15 cellular contexts compared by ENCODE assay signal in the genomic region with DNA sequence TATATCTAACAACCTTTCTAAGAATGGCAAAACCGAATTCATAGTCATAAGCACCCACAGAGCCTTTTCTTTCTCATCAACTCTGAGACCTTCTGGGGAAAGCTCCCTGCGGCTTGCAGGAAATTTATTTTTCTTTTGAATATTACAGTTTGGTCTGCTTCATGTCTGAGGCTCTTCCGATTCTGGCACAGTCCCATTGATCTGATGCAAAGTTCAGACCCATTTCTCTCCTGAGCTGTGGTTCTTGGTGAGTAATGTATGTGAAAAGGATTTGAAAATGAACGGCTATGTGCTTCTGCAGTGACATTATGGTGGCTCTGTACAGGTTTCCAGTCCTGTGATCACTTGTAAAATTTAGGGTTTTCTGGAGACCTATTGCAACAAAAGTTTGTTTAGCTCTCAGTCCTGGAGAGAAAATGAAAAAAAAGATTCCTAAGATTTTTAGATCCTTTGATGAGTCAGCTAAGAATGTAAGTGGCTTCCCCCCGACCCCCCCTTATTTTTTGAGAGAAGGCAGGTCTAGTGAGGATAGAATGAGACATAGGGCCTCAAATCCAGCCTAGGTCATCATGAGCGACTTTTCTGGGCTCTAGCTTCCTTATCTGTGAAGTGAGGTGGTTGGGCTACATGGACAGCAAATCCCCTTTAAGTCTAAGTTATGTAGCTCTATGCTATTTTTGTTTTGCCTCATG. TPM values are rescaled to one million over a fixed set of nuclear protein-coding genes. Genes with fewer than 3 reads are reported as not detected.
A peak's percentile ranks its signal among the peaks of the same experiment; 100 is the strongest.
DNase-seq lines count a peak whose midpoint lies in the region; ATAC-seq and TF ChIP-seq lines count a peak whose summit lies in the region.
"Had no signal": no experiment of that assay in that cellular context is flagged by ENCODE, and none has a peak within 500 bp of the region (broad histone marks: within the 10 kb centered on the region; RNA-seq: fewer than 3 reads in every experiment).

No MANE protein-coding gene starts in this region.

- H3K9me3 ChIP-seq in RWPE2 (ENCODE audit: severe bottlenecking) (no peaks in the 10 kb centered on the region), esophagus (ENCODE audit: control insufficient read depth in 2 of 2, insufficient read depth in 1 of 2, low read depth in 1 of 2, low read length in 1 of 2) (no peaks in the 10 kb centered on the region), ascending aorta (no peaks in the 10 kb centered on the region)
- H3K9me3 ChIP-seq: Caco-2, neutrophil had no signal

- no peak overlapping the region for H3K4me3 Mint-ChIP-seq in activated T-helper 1 cell treated with anti-CD3 and anti-CD28 coated beads, Interleukin-12 subunit alpha, Interleukin-12 subunit beta, Interleukin-2, Interleukin-4 antibody, amounts not matched to agents 30 ng/mL and 10 ng/mL and 1 ng/mL, durations not matched to agents 14 hours and 24 hours and 36 hours
- H3K4me3 Mint-ChIP-seq: activated naive CD4-positive, alpha-beta T cell treated with anti-CD3 and anti-CD28 coated beads, Interleukin-2, amount 50 U/mL, for 24 hours had no signal

- no peaks in the 10 kb centered on the region for H3K27me3 ChIP-seq in RWPE2 (ENCODE audit: insufficient read depth, poor library complexity, severe bottlenecking)
- no peaks in the 10 kb centered on the region for H3K27me3 ChIP-seq in esophagus (ENCODE audit: control insufficient read depth in 1 of 2, insufficient read depth in 2 of 2, low read length in 2 of 2)
- H3K27me3 ChIP-seq in ascending aorta: no peaks in the 10 kb centered on the region

- H3K4me1 ChIP-seq in RWPE2 (ENCODE audit: insufficient read depth, poor library complexity, severe bottlenecking) (peaks cover 26% of the 10 kb centered on the region), esophagus (ENCODE audit: control insufficient read depth in 2 of 2, insufficient read depth in 2 of 2, low read length in 1 of 2) (peaks cover 0 to 8% of the 10 kb centered on the region in 2 donors), ascending aorta (peaks cover 0 to 6% of the 10 kb centered on the region in 2 donors)

- peaks cover 52% of the 10 kb centered on the region for H3K4me1 Mint-ChIP-seq in activated T-helper 1 cell treated with anti-CD3 and anti-CD28 coated beads, Interleukin-12 subunit alpha, Interleukin-12 subunit beta, Interleukin-2, Interleukin-4 antibody, amounts not matched to agents 30 ng/mL and 10 ng/mL and 1 ng/mL, durations not matched to agents 14 hours and 24 hours and 36 hours (ENCODE audit: low read depth)

- H3K27me3 Mint-ChIP-seq in activated T-helper 1 cell treated with anti-CD3 and anti-CD28 coated beads, Interleukin-12 subunit alpha, Interleukin-12 subunit beta, Interleukin-2, Interleukin-4 antibody, amounts not matched to agents 30 ng/mL and 10 ng/mL and 1 ng/mL, durations not matched to agents 14 hours and 24 hours and 36 hours (ENCODE audit: insufficient read depth): no peaks in the 10 kb centered on the region
- H3K27me3 Mint-ChIP-seq: activated naive CD4-positive, alpha-beta T cell treated with anti-CD3 and anti-CD28 coated beads, Interleukin-2, amount 50 U/mL, for 24 hours had no signal

- H3K4me3 ChIP-seq in RWPE2 (ENCODE audit: severe bottlenecking) (no peak overlapping the region), esophagus (ENCODE audit: low read depth in 1 of 2, low read length in 2 of 2) (no peak overlapping the region), ascending aorta (no peak overlapping the region)
- H3K4me3 ChIP-seq: GM12878 had no signal

- TF ChIP-seq CTCF in RWPE2 (IDR thresholded peaks at IDR 0.05; ENCODE audit: poor library complexity, severe bottlenecking) (no peak), ascending aorta (IDR thresholded peaks at IDR 0.05) (no peak)

- peak overlapping the region; percentile 34 for H3K27ac ChIP-seq in RWPE2 (ENCODE audit: poor library complexity, severe bottlenecking)
- peak overlapping the region; percentile 5 to 51 for H3K27ac ChIP-seq in esophagus (ENCODE audit: low read depth in 2 of 2, low read length in 1 of 2)
- H3K27ac ChIP-seq in ascending aorta: no peak overlapping the region
- H3K27ac ChIP-seq: neutrophil had no signal

- H3K9me3 Mint-ChIP-seq in activated T-helper 1 cell treated with anti-CD3 and anti-CD28 coated beads, Interleukin-12 subunit alpha, Interleukin-12 subunit beta, Interleukin-2, Interleukin-4 antibody, amounts not matched to agents 30 ng/mL and 10 ng/mL and 1 ng/mL, durations not matched to agents 14 hours and 24 hours and 36 hours: no peaks in the 10 kb centered on the region
- H3K9me3 Mint-ChIP-seq: activated naive CD4-positive, alpha-beta T cell treated with anti-CD3 and anti-CD28 coated beads, Interleukin-2, amount 50 U/mL, for 24 hours had no signal

- H3K36me3 Mint-ChIP-seq in activated T-helper 1 cell treated with anti-CD3 and anti-CD28 coated beads, Interleukin-12 subunit alpha, Interleukin-12 subunit beta, Interleukin-2, Interleukin-4 antibody, amounts not matched to agents 30 ng/mL and 10 ng/mL and 1 ng/mL, durations not matched to agents 14 hours and 24 hours and 36 hours (ENCODE audit: low read depth): peaks cover 4% of the 10 kb centered on the region

- intact Hi-C loops in activated T-helper 1 cell treated with anti-CD3 and anti-CD28 coated beads, Interleukin-12 subunit alpha, Interleukin-12 subunit beta, Interleukin-2, Interleukin-4 antibody, amounts not matched to agents 30 ng/mL and 10 ng/mL and 1 ng/mL, durations not matched to agents 14 hours and 24 hours and 36 hours (cut with micrococcal nuclease): loop anchor here (5.0 to 10.0 kb wide), 2 partner anchors 48 to 1335 kb away; no protein-coding TSS in a partner anchor
- intact Hi-C loops in ascending aorta (cut with DNase I): loop anchor here (10.0 kb wide), 1 partner anchor 315 kb away; a partner anchor contains a TSS

- DNase-seq in ELR (ENCODE audit: low read depth) (peak; percentile 89), RWPE2 (ENCODE audit: low spot score) (no peak), non-pigmented ciliary epithelial cell (ENCODE audit: low read depth) (peak; percentile 42), ascending aorta (ENCODE audit: low spot score in 2 of 2) (no peak), SW 1271 (lab: John Stamatoyannopoulos, UW) (no peak)
- no peak for DNase-seq in activated T-helper 1 cell treated with anti-CD3 and anti-CD28 coated beads, Interleukin-12 subunit alpha, Interleukin-12 subunit beta, Interleukin-2, Interleukin-4 antibody, amounts not matched to agents 30 ng/mL and 10 ng/mL and 1 ng/mL, durations not matched to agents 14 hours and 24 hours and 36 hours (ENCODE audit: low spot score)
- DNase-seq: effector memory CD4-positive, alpha-beta T cell; NCI-H2081 treated with DMSO at 0.1 percent for 48 hours; RPMI8226 had no signal

- ATAC-seq in RWPE2 (ENCODE audit: low read depth): peak; percentile 19; the same call in 2 of the 3 replicates
- ATAC-seq in HG03159 (IDR thresholded peaks at IDR 0.05; ENCODE audit: unreplicated experiment): no peak
- ATAC-seq: GM12878 had no signal

- 52 to 58% methylated on average over 6 of the region's 6 CpGs for WGBS in esophagus, 2 donors

- H3K36me3 ChIP-seq in RWPE2 (ENCODE audit: low read depth): 0 out of 2 replicates have a peak, but pooled peaks cover 4% of the 10 kb centered on the region
- no peaks in the 10 kb centered on the region for H3K36me3 ChIP-seq in esophagus (ENCODE audit: control insufficient read depth in 2 of 2, insufficient read depth in 2 of 2, low read length in 1 of 2)
- H3K36me3 ChIP-seq in ascending aorta: no peaks in the 10 kb centered on the region
- H3K36me3 ChIP-seq: neutrophil had no signal

- H3K27ac Mint-ChIP-seq in activated T-helper 1 cell treated with anti-CD3 and anti-CD28 coated beads, Interleukin-12 subunit alpha, Interleukin-12 subunit beta, Interleukin-2, Interleukin-4 antibody, amounts not matched to agents 30 ng/mL and 10 ng/mL and 1 ng/mL, durations not matched to agents 14 hours and 24 hours and 36 hours: no peak overlapping the region
- H3K27ac Mint-ChIP-seq: activated naive CD4-positive, alpha-beta T cell treated with anti-CD3 and anti-CD28 coated beads, Interleukin-2, amount 50 U/mL, for 24 hours had no signal

RNA-seq across cellular contexts. Expression of a gene that starts 4.6 kb away (rescaled TPM):
- 1 to 10 TPM; 2.9 to 6.8 TPM for polyA plus RNA-seq in esophagus
- 16.4 and 16.8 TPM in 2 replicates for total RNA-seq in activated T-helper 1 cell treated with anti-CD3 and anti-CD28 coated beads, Interleukin-12 subunit alpha, Interleukin-12 subunit beta, Interleukin-2, Interleukin-4 antibody, amounts not matched to agents 30 ng/mL and 10 ng/mL and 1 ng/mL, durations not matched to agents 14 hours and 24 hours and 36 hours
- 2.6 TPM for total RNA-seq in ascending aorta

Comparison
In these comparisons a context has a peak if more than half of its experiments do, and no peak if none do; other contexts are left out.
1. DNase-seq: peak in ELR (single experiment) and non-pigmented ciliary epithelial cell (single experiment); none in RWPE2 (single experiment), activated T-helper 1 cell treated with anti-CD3 and anti-CD28 coated beads, Interleukin-12 subunit alpha, Interleukin-12 subunit beta, Interleukin-2, Interleukin-4 antibody, amounts not matched to agents 30 ng/mL and 10 ng/mL and 1 ng/mL, durations not matched to agents 14 hours and 24 hours and 36 hours (single experiment), ascending aorta (0 of 2) and SW 1271 (0 of 2).
2. H3K27ac ChIP-seq: peak in RWPE2 (single experiment) and esophagus (2 of 2); none in ascending aorta (0 of 2).